27 cellular contexts compared by ENCODE assay signal in genomic region chr4:79034544-79034943, GRCh38.
"Had no signal": no experiment of that assay in that cellular context is flagged by ENCODE, and none has a peak within 500 bp of the region (broad histone marks: within the 10 kb centered on the region; RNA-seq: fewer than 3 reads in every experiment).

No MANE protein-coding gene starts in this region.

- H3K9me3 ChIP-seq: colonic mucosa, esophagus muscularis mucosa, esophagus squamous epithelium, gastrocnemius medialis, gastroesophageal sphincter, heart left ventricle, heart right ventricle had no signal

- H3K4me1 ChIP-seq: colonic mucosa, esophagus squamous epithelium, foreskin keratinocyte, gastrocnemius medialis, heart right ventricle had no signal

- FAIRE-seq: colon, endometrium, endothelial cell of umbilical vein had no signal

- H3K4me3 ChIP-seq: colonic mucosa, coronary artery, dorsolateral prefrontal cortex, esophagus muscularis mucosa, esophagus squamous epithelium, gastrocnemius medialis, gastroesophageal sphincter, heart left ventricle, heart right ventricle had no signal

- H3K27ac ChIP-seq: colonic mucosa, coronary artery, dorsolateral prefrontal cortex, epithelial cell of prostate, esophagus squamous epithelium, foreskin keratinocyte, gastrocnemius medialis, heart left ventricle, heart right ventricle had no signal

- H3K27me3 ChIP-seq: colonic mucosa, dorsolateral prefrontal cortex, esophagus muscularis mucosa, esophagus squamous epithelium, gastrocnemius medialis, gastroesophageal sphincter, heart left ventricle, heart right ventricle had no signal

- DNase-seq: colonic mucosa; cortex of kidney; dermis blood vessel endothelial cell; dorsolateral prefrontal cortex; effector CD4-positive, alpha-beta T cell; effector CD8-positive, alpha-beta T cell; effector memory CD4-positive, alpha-beta T cell; effector memory CD8-positive, alpha-beta T cell; endodermal cell; erythroblast; esophagus squamous epithelium; foreskin fibroblast; foreskin keratinocyte; foreskin melanocyte; gastrocnemius medialis; glutamatergic neuron; head of caudate nucleus; heart left ventricle; heart right ventricle had no signal

- H3K36me3 ChIP-seq: colonic mucosa, esophagus muscularis mucosa, esophagus squamous epithelium, gastrocnemius medialis, gastroesophageal sphincter, heart left ventricle, heart right ventricle had no signal

- ATAC-seq: effector memory CD8-positive, alpha-beta T cell; esophagus mucosa; foreskin keratinocyte; gastrocnemius medialis; gastroesophageal sphincter; heart left ventricle; heart right ventricle had no signal
